ENCODE assay signal across 8 cellular contexts in genomic region chr6:142802124-142802523, GRCh38.
DNase-seq lines count a peak whose midpoint lies in the region; ATAC-seq and TF ChIP-seq lines count a peak whose summit lies in the region.

No MANE protein-coding gene starts in this region.

- no peak overlapping the region for H3K4me3 Mint-ChIP-seq in GM23338
- H3K4me3 Mint-ChIP-seq in stimulated activated naive B cell treated with anti-CD40 and anti-IgM and Interleukin-4, amounts not matched to agents 10 μg/mL and 1 μg/mL and 100 μg/mL, for 72 hours, result peak overlapping the region in 1 of 2 donors; percentile 18

- no peaks in the 10 kb centered on the region for H4K20me1 ChIP-seq in GM23338 (replicated peaks; ENCODE audit: insufficient read depth)

- WGBS in heart left ventricle, 4 donors, result 14 to 42% (median 32%) methylated on average over 1 of the region's 1 CpG

- H3K36me3 ChIP-seq in GM23338 (ENCODE audit: insufficient read depth) (no peaks in the 10 kb centered on the region), heart left ventricle (no peaks in the 10 kb centered on the region)

- H3K79me2 ChIP-seq in GM23338 (replicated peaks; ENCODE audit: insufficient read depth), result no peaks in the 10 kb centered on the region

- H3K9me2 ChIP-seq in GM23338 (ENCODE audit: insufficient read depth), result no peaks in the 10 kb centered on the region

- H3K4me1 ChIP-seq in GM23338 (ENCODE audit: insufficient read depth) (no peaks in the 10 kb centered on the region), heart left ventricle (peaks cover 0 to 27% (median 0%) of the 10 kb centered on the region in 12 donors)

- H3K36me3 Mint-ChIP-seq in GM23338 (ENCODE audit: low read depth), result peaks cover 3% of the 10 kb centered on the region; the same call in 1 of the 3 replicates
- H3K36me3 Mint-ChIP-seq in stimulated activated naive B cell treated with anti-CD40 and anti-IgM and Interleukin-4, amounts not matched to agents 10 μg/mL and 1 μg/mL and 100 μg/mL, for 72 hours, result peaks cover 12 to 24% of the 10 kb centered on the region in 2 donors

- in situ Hi-C loops in ACHN (cut with HindIII; ENCODE audit: low pct_ligation_motif_present, low pct_unique_long_range_greater_than_20kb, low sequenced_read_pairs), result no loop called here

- no peak for TF ChIP-seq POLR2A in heart left ventricle (IDR thresholded peaks at IDR 0.05)

- no peaks in the 10 kb centered on the region for H3F3A ChIP-seq in GM23338 (replicated peaks; ENCODE audit: low read depth)

- intact Hi-C loops in heart left ventricle (cut with DNase I), result no loop called here

- H3K27ac ChIP-seq in GM23338 (ENCODE audit: low read depth) (no peak overlapping the region), heart left ventricle (no peak overlapping the region)

- H3K9me3 ChIP-seq in heart left ventricle, result no peaks in the 10 kb centered on the region

- H3K27me3 ChIP-seq in GM23338 (ENCODE audit: insufficient read depth) (no peaks in the 10 kb centered on the region), heart left ventricle (no peaks in the 10 kb centered on the region)

- H2AFZ ChIP-seq in GM23338, result no peak overlapping the region

- H3K4me3 ChIP-seq in GM23338, result no peak overlapping the region
- no peak overlapping the region for H3K4me3 ChIP-seq in heart left ventricle

- no peaks in the 10 kb centered on the region for H3K27me3 Mint-ChIP-seq in GM23338 (ENCODE audit: insufficient read depth, low read depth, poor library complexity)
- no peaks in the 10 kb centered on the region for H3K27me3 Mint-ChIP-seq in stimulated activated naive B cell treated with anti-CD40 and anti-IgM and Interleukin-4, amounts not matched to agents 10 μg/mL and 1 μg/mL and 100 μg/mL, for 72 hours

- H3K9me3 Mint-ChIP-seq in GM23338, result no peaks in the 10 kb centered on the region
- H3K9me3 Mint-ChIP-seq in stimulated activated naive B cell treated with anti-CD40 and anti-IgM and Interleukin-4, amounts not matched to agents 10 μg/mL and 1 μg/mL and 100 μg/mL, for 72 hours, result no peaks in the 10 kb centered on the region

- DNase-seq in ACHN (peak; percentile 92), GM23338 (ENCODE audit: low spot score) (peak; percentile 41), heart left ventricle (no peak), SKM-1 (lab: John Stamatoyannopoulos, UW; ENCODE audit: unreplicated experiment) (no peak), NAMALWA (ENCODE audit: low spot score) (no peak), hypothalamus (lab: John Stamatoyannopoulos, UW) (no peak)
- peak; percentile 69 for DNase-seq in activated CD4-positive, alpha-beta T cell treated with anti-CD3 and anti-CD28 coated beads for 48 hours
- no peak for DNase-seq in stimulated activated naive B cell treated with anti-CD40 and anti-IgM and Interleukin-4, amounts not matched to agents 10 μg/mL and 1 μg/mL and 100 μg/mL, for 72 hours

- peak overlapping the region; percentile 83 for H3K27ac Mint-ChIP-seq in GM23338
- H3K27ac Mint-ChIP-seq in stimulated activated naive B cell treated with anti-CD40 and anti-IgM and Interleukin-4, amounts not matched to agents 10 μg/mL and 1 μg/mL and 100 μg/mL, for 72 hours, result peak overlapping the region; percentile 31

- ATAC-seq in GM23338 (peak; percentile 80), heart left ventricle (peak; percentile 52 to 87 (median 80))
- ATAC-seq in stimulated activated naive B cell treated with anti-CD40 and anti-IgM and Interleukin-4, amounts not matched to agents 10 μg/mL and 1 μg/mL and 100 μg/mL, for 72 hours (replicated peaks), result peak; percentile 70 to 73

- H3K4me2 ChIP-seq in GM23338, result no peak overlapping the region

- TF ChIP-seq CTCF in GM23338 (conservative IDR thresholded peaks at IDR 0.05; ENCODE audit: low read depth in 2 of 2) (no peak), heart left ventricle (IDR thresholded peaks at IDR 0.05) (no peak)

- H3K4me1 Mint-ChIP-seq in GM23338, result peaks cover 8% of the 10 kb centered on the region
- H3K4me1 Mint-ChIP-seq in stimulated activated naive B cell treated with anti-CD40 and anti-IgM and Interleukin-4, amounts not matched to agents 10 μg/mL and 1 μg/mL and 100 μg/mL, for 72 hours, result peaks cover 36 to 75% of the 10 kb centered on the region in 2 donors

TF ChIP-seq in GM23338, 12 proteins besides CTCF, POLR2A, EP300 and RAD21:
- TF ChIP-seq EZH2phosphoT487 (IDR thresholded peaks at IDR 0.05; ENCODE audit: unreplicated experiment), result no peak
TF ChIP-seq in GM23338: peak in this region for 0.

Comparison
In these comparisons a context has a peak if more than half of its experiments do, and no peak if none do; other contexts are left out.
1. DNase-seq: peak in ACHN (single experiment), GM23338 (single experiment) and activated CD4-positive, alpha-beta T cell treated with anti-CD3 and anti-CD28 coated beads for 48 hours (single experiment); none in heart left ventricle (0 of 5), stimulated activated naive B cell treated with anti-CD40 and anti-IgM and Interleukin-4, amounts not matched to agents 10 μg/mL and 1 μg/mL and 100 μg/mL, for 72 hours (single experiment), SKM-1 (single experiment), NAMALWA (single experiment) and hypothalamus (0 of 51).
2. Peak in every context shown above with its lines, with median percentiles within 50 percentile points of each other: ATAC-seq.